In the genomic region with DNA sequence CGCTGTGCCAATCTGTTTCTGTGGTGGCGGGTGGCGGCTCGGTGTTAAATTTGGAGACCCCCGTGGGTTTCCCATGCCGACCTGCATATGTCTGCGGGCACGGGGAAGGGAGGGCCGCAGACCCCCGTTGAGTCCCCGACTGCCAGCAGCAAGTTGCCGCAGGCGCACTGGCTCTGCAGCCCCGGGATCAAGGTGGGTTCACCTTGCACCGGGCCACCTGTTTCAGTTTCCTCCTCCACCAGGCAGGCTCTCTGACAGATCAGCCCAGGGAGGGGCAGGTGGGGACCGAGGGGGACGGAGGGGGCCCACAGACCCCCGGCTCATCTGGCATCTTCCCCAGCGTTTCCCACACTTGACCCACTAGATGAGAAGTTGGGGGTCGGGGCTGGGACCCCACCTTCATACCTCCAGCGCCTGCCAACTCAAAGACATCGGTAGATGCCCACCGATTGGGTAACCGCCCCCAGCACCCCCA, we compare ENCODE assay signal across 20 cellular contexts.
A peak's percentile ranks its signal among the peaks of the same experiment; 100 is the strongest.
DNase-seq lines count a peak whose midpoint lies in the region; ATAC-seq and TF ChIP-seq lines count a peak whose summit lies in the region.
"Had no signal": no experiment of that assay in that cellular context is flagged by ENCODE, and none has a peak within 500 bp of the region (broad histone marks: within the 10 kb centered on the region; RNA-seq: fewer than 3 reads in every experiment).

No MANE protein-coding gene starts in this region.

- peaks cover 51% of the 10 kb centered on the region for H3K4me1 ChIP-seq in left ventricle myocardium inferior
- H3K4me1 ChIP-seq: neural progenitor cell had no signal

- ATAC-seq in left ventricle myocardium superior (no peak), sciatic nerve (no peak), HG02938 (IDR thresholded peaks at IDR 0.05; ENCODE audit: unreplicated experiment) (no peak)
- ATAC-seq: PC-3 had no signal

- peak overlapping the region; percentile 35 for H3K4me3 ChIP-seq in left ventricle myocardium inferior
- H3K4me3 ChIP-seq in lower leg skin (ENCODE audit: low read depth, poor library complexity, severe bottlenecking), result no peak overlapping the region
- H3K4me3 ChIP-seq: neural progenitor cell, SK-N-MC had no signal

- H3K27ac ChIP-seq in left ventricle myocardium inferior (replicated peaks), result peak overlapping the region; percentile 87
- H3K27ac ChIP-seq: neural progenitor cell, SK-N-MC had no signal

- no peak for TF ChIP-seq POLR2A in lower leg skin (IDR thresholded peaks at IDR 0.05)

- H3K9me3 Mint-ChIP-seq in glutamatergic neuron (ENCODE audit: unreplicated experiment), result peaks cover 20% of the 10 kb centered on the region
- H3K9me3 Mint-ChIP-seq: activated naive CD4-positive, alpha-beta T cell treated with anti-CD3 and anti-CD28 coated beads, Interleukin-2, amount 10 ng/mL, durations not matched to agents 7 days and 5 days; neural progenitor cell had no signal

- TF ChIP-seq CTCF in left ventricle myocardium inferior (IDR thresholded peaks at IDR 0.05; ENCODE audit: borderline replicate concordance) (no peak), glutamatergic neuron (IDR thresholded peaks at IDR 0.05; ENCODE audit: partially characterized antibody, unreplicated experiment) (no peak), lower leg skin (IDR thresholded peaks at IDR 0.05) (no peak)

- WGBS in lower leg skin, 2 donors, result 79 to 80% methylated on average over 24 of the region's 24 CpGs

- H3K27me3 Mint-ChIP-seq in glutamatergic neuron (ENCODE audit: unreplicated experiment), result peaks cover 21% of the 10 kb centered on the region
- H3K27me3 Mint-ChIP-seq: activated naive CD4-positive, alpha-beta T cell treated with anti-CD3 and anti-CD28 coated beads, Interleukin-2, amount 10 ng/mL, durations not matched to agents 7 days and 5 days; CD4-positive, alpha-beta memory T cell had no signal

- H3K27ac Mint-ChIP-seq in glutamatergic neuron (ENCODE audit: unreplicated experiment), result peak overlapping the region; percentile 96
- H3K27ac Mint-ChIP-seq: activated naive CD4-positive, alpha-beta T cell treated with anti-CD3 and anti-CD28 coated beads, Interleukin-2, amount 10 ng/mL, durations not matched to agents 7 days and 5 days; neural progenitor cell had no signal

- no peak for DNase-seq in left ventricle myocardium inferior
- DNase-seq in left ventricle myocardium superior, result no peak
- DNase-seq in glutamatergic neuron, result no peak
- DNase-seq in sciatic nerve (ENCODE audit: low spot score), result peak; percentile 59
- no peak for DNase-seq in COR-L47 (lab: John Stamatoyannopoulos, UW)
- DNase-seq in lower leg skin (ENCODE audit: low spot score in 2 of 2), result no peak
- no peak for DNase-seq in HuH-7 (ENCODE audit: low spot score)
- DNase-seq: activated CD4-positive, alpha-beta T cell treated with anti-CD3 and anti-CD28 coated beads, Interleukin-2, amount 50 U/mL, for 1 hour; activated naive CD4-positive, alpha-beta T cell treated with anti-CD3 and anti-CD28 coated beads, Interleukin-2, amount 10 ng/mL, durations not matched to agents 7 days and 5 days; CD4-positive, alpha-beta memory T cell; effector memory CD4-positive, alpha-beta T cell; foreskin fibroblast; MM.1S; NCI-H187; NCI-H524 treated with DMSO at 0.1 percent for 48 hours; PC-3; tibial artery had no signal

- peaks cover 43% of the 10 kb centered on the region for H3K4me1 Mint-ChIP-seq in glutamatergic neuron (ENCODE audit: low read depth, unreplicated experiment)
- H3K4me1 Mint-ChIP-seq: activated naive CD4-positive, alpha-beta T cell treated with anti-CD3 and anti-CD28 coated beads, Interleukin-2, amount 10 ng/mL, durations not matched to agents 7 days and 5 days had no signal

- intact Hi-C loops in left ventricle myocardium inferior (cut with micrococcal nuclease) (no loop called here), left ventricle myocardium superior (cut with micrococcal nuclease) (no loop called here), sciatic nerve (cut with DNase I) (no loop called here), lower leg skin (cut with DNase I; ENCODE audit: low total_unique reads) (no loop called here)

- H3K9me3 ChIP-seq in left ventricle myocardium inferior (replicated peaks), result no peaks in the 10 kb centered on the region
- H3K9me3 ChIP-seq: tibial artery had no signal

- peak overlapping the region; percentile 56 for H3K4me3 Mint-ChIP-seq in glutamatergic neuron (ENCODE audit: unreplicated experiment)
- H3K4me3 Mint-ChIP-seq: activated naive CD4-positive, alpha-beta T cell treated with anti-CD3 and anti-CD28 coated beads, Interleukin-2, amount 10 ng/mL, durations not matched to agents 7 days and 5 days; CD4-positive, alpha-beta memory T cell; neural progenitor cell had no signal

- peaks cover 5% of the 10 kb centered on the region for H3K36me3 Mint-ChIP-seq in glutamatergic neuron (ENCODE audit: unreplicated experiment)
- H3K36me3 Mint-ChIP-seq: activated naive CD4-positive, alpha-beta T cell treated with anti-CD3 and anti-CD28 coated beads, Interleukin-2, amount 10 ng/mL, durations not matched to agents 7 days and 5 days had no signal

- peaks cover 25% of the 10 kb centered on the region for H3K36me3 ChIP-seq in left ventricle myocardium inferior
- H3K36me3 ChIP-seq: neural progenitor cell had no signal

- H3K27me3 ChIP-seq in left ventricle myocardium inferior (ENCODE audit: low read depth), result no peaks in the 10 kb centered on the region
- H3K27me3 ChIP-seq: neural progenitor cell, tibial artery had no signal
